5 cellular contexts compared by ENCODE assay signal in genomic region chr11:18262681-18263352, GRCh38. TPM values are rescaled to one million over a fixed set of nuclear protein-coding genes. Genes with fewer than 3 reads are reported as not detected.
"Had no signal": no experiment of that assay in that cellular context is flagged by ENCODE, and none has a peak within 500 bp of the region (broad histone marks: within the 10 kb centered on the region; RNA-seq: fewer than 3 reads in every experiment).

No MANE protein-coding gene starts in this region.

RNA-seq across cellular contexts. Expression of gene SAA1, which starts 3.2 kb away (rescaled TPM):
- total RNA-seq: activated CD8-positive, alpha-beta T cell treated with anti-CD3 and anti-CD28 coated beads, Interleukin-2, amount 10 ng/mL, durations not matched to agents 7 days and 5 days; activated naive CD8-positive, alpha-beta T cell treated with anti-CD3 and anti-CD28 coated beads, Interleukin-2, amount 10 ng/mL, durations not matched to agents 7 days and 5 days; PC-3; SJSA1 had no signal

RNA-seq across cellular contexts. Expression of gene SAA2, which starts 14.3 kb away (rescaled TPM):
- total RNA-seq: activated CD8-positive, alpha-beta T cell treated with anti-CD3 and anti-CD28 coated beads, Interleukin-2, amount 10 ng/mL, durations not matched to agents 7 days and 5 days; activated naive CD8-positive, alpha-beta T cell treated with anti-CD3 and anti-CD28 coated beads, Interleukin-2, amount 10 ng/mL, durations not matched to agents 7 days and 5 days; PC-3; SJSA1 had no signal

RNA-seq across cellular contexts. Expression of gene SAA4, which starts 26.2 kb away (rescaled TPM):
- total RNA-seq: activated CD8-positive, alpha-beta T cell treated with anti-CD3 and anti-CD28 coated beads, Interleukin-2, amount 10 ng/mL, durations not matched to agents 7 days and 5 days; activated naive CD8-positive, alpha-beta T cell treated with anti-CD3 and anti-CD28 coated beads, Interleukin-2, amount 10 ng/mL, durations not matched to agents 7 days and 5 days; M059J; PC-3; SJSA1 had no signal
